12 cellular contexts compared by ENCODE assay signal in the genomic region with DNA sequence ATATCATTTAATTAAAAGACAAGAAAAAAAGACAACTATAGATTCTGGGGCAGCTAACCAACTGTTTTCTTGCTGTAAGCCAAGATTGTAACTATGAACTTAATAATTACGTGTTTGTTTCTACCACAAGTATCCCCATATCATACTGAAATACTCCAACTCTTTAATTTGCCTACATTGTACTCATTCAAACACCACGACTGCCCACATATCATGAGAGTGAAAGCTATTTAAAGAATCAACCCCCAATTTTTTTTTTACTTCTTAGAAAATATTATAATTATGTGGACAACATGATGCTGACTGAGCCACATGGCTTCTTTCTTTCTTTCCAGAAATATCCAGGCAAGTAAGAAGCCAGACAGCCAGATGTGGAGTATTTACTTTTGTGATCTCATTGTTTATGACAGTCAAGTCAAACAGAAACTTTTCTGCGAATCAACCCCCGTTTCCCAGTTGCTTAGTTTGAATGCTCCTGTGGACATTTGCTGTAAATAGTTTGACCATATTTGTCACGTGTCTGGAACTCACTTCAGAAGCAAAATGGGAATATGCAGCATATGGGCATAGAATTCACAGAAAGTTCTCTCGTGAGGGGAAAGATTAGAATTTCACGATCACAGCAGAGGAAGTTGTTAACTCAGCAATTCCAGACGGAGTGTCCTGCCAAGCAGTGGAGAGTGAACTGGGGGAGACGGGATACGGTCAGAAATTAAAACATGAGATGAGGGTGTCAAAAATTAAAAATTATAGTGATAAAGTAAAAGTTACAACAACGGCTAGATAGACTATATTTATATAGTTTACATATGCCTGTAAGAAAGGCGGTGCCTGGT.
A peak's percentile ranks its signal among the peaks of the same experiment; 100 is the strongest.
DNase-seq lines count a peak whose midpoint lies in the region; ATAC-seq and TF ChIP-seq lines count a peak whose summit lies in the region.
"Had no signal": no experiment of that assay in that cellular context is flagged by ENCODE, and none has a peak within 500 bp of the region (broad histone marks: within the 10 kb centered on the region; RNA-seq: fewer than 3 reads in every experiment).

No MANE protein-coding gene starts in this region.

- no peaks in the 10 kb centered on the region for H3K36me3 ChIP-seq in HEK293 (ENCODE audit: control insufficient read depth in 2 of 2, insufficient read depth in 1 of 2, low read length in 2 of 2)
- no peaks in the 10 kb centered on the region for H3K36me3 ChIP-seq in right lobe of liver
- no peaks in the 10 kb centered on the region for H3K36me3 ChIP-seq in transverse colon

- CTCF ChIA-PET in HEK293 (lab: Yijun Ruan, JAX) = no interaction called here

- intact Hi-C loops in right lobe of liver (cut with DNase I) (no loop called here), transverse colon (cut with DNase I; ENCODE audit: low total_unique reads) (no loop called here)

- H3K4me3 ChIP-seq in HEK293 (ENCODE audit: low read depth, low read length) = no peak overlapping the region
- peak overlapping the region; percentile 16 to 39 (median 25) for H3K4me3 ChIP-seq in right lobe of liver
- H3K4me3 ChIP-seq in transverse colon = peak overlapping the region in 2 of 4 donors; percentile 3 to 25

- TF ChIP-seq CTCF in HEK293 (tag by site-specific recombination; IDR thresholded peaks at IDR 0.05) (no peak), right lobe of liver (IDR thresholded peaks at IDR 0.05) (no peak), transverse colon (IDR thresholded peaks at IDR 0.05) (no peak)

- H3K36me3 Mint-ChIP-seq in activated naive CD4-positive, alpha-beta T cell treated with anti-CD3 and anti-CD28 coated beads, Interleukin-2, amount 50 U/mL, for 72 hours = no peaks in the 10 kb centered on the region
- H3K36me3 Mint-ChIP-seq: activated CD8-positive, alpha-beta memory T cell treated with anti-CD3 and anti-CD28 coated beads, Interleukin-2, amount 10 ng/mL, durations not matched to agents 7 days and 5 days had no signal

- no peaks in the 10 kb centered on the region for H3K9me3 Mint-ChIP-seq in activated naive CD4-positive, alpha-beta T cell treated with anti-CD3 and anti-CD28 coated beads, Interleukin-2, amount 50 U/mL, for 72 hours

- ATAC-seq in right lobe of liver = peak; percentile 77 to 95 (median 80)
- ATAC-seq in activated naive CD4-positive, alpha-beta T cell treated with anti-CD3 and anti-CD28 coated beads, Interleukin-2, amount 50 U/mL, for 72 hours = no peak
- ATAC-seq: activated CD8-positive, alpha-beta memory T cell treated with anti-CD3 and anti-CD28 coated beads, Interleukin-2, amount 10 ng/mL, durations not matched to agents 7 days and 5 days had no signal

- DNase-seq in brain pericyte (ENCODE audit: low read depth, low spot score) = peak; percentile 27
- DNase-seq in right lobe of liver = no peak
- no peak for DNase-seq in transverse colon
- DNase-seq in activated naive CD4-positive, alpha-beta T cell treated with anti-CD3 and anti-CD28 coated beads, Interleukin-2, amount 50 U/mL, for 72 hours (ENCODE audit: low spot score in 2 of 2) = no peak
- no peak for DNase-seq in NCI-H1105 treated with DMSO at 0.1 percent for 48 hours (lab: John Stamatoyannopoulos, UW)
- no peak for DNase-seq in NCI-H1694 treated with DMSO at 0.1 percent for 48 hours (lab: John Stamatoyannopoulos, UW)
- DNase-seq: activated CD8-positive, alpha-beta memory T cell treated with anti-CD3 and anti-CD28 coated beads, Interleukin-2, amount 10 ng/mL, durations not matched to agents 7 days and 5 days; central memory CD4-positive, alpha-beta T cell; KBM-7; NCI-H526; T-helper 2 cell had no signal

- H3K27ac ChIP-seq in HEK293 (ENCODE audit: extremely low read depth, low read depth, low read length) (no peak overlapping the region), right lobe of liver (peak overlapping the region; percentile 3 to 63 (median 51)), transverse colon (peak overlapping the region; percentile 50 to 65 (median 58))

- in situ Hi-C loops in transverse colon (cut with MboI; ENCODE audit: low pct_ligation_motif_present in 1 of 4, low pct_unique_long_range_greater_than_20kb in 1 of 4, low sequenced_read_pairs in 3 of 4) = no loop called here

- no peak for TF ChIP-seq EP300 in transverse colon (IDR thresholded peaks at IDR 0.05; ENCODE audit: low read depth)

- WGBS in right lobe of liver (ENCODE audit: insufficient coverage, low coverage, low lambda C conversion rate, missing lambda C conversion rate) = 23% methylated on average over 12 of the region's 12 CpGs
- 17 to 22% methylated on average over 12 of the region's 12 CpGs for WGBS in transverse colon (ENCODE audit: low coverage in 1 of 2), 2 donors

- no peaks in the 10 kb centered on the region for H3K9me3 ChIP-seq in HEK293 (ENCODE audit: control insufficient read depth, insufficient read depth, low read depth, low read length)
- no peaks in the 10 kb centered on the region for H3K9me3 ChIP-seq in right lobe of liver
- no peaks in the 10 kb centered on the region for H3K9me3 ChIP-seq in transverse colon

- H3K27me3 ChIP-seq in right lobe of liver = no peaks in the 10 kb centered on the region
- no peaks in the 10 kb centered on the region for H3K27me3 ChIP-seq in transverse colon

- no peak overlapping the region for H3K27ac Mint-ChIP-seq in activated naive CD4-positive, alpha-beta T cell treated with anti-CD3 and anti-CD28 coated beads, Interleukin-2, amount 50 U/mL, for 72 hours
- H3K27ac Mint-ChIP-seq: activated CD8-positive, alpha-beta memory T cell treated with anti-CD3 and anti-CD28 coated beads, Interleukin-2, amount 10 ng/mL, durations not matched to agents 7 days and 5 days had no signal

- no peaks in the 10 kb centered on the region; the same call in 1 of the 2 replicates for H3K4me1 ChIP-seq in HEK293 (ENCODE audit: control insufficient read depth, insufficient read depth, low read length)
- H3K4me1 ChIP-seq in right lobe of liver = peaks cover 0 to 5% (median 0%) of the 10 kb centered on the region in 4 donors
- H3K4me1 ChIP-seq in transverse colon = no peaks in the 10 kb centered on the region

- POLR2A ChIA-PET in HEK293 (lab: Yijun Ruan, JAX) = interaction anchor here (0.6 kb wide), 1 partner anchor 1454 kb away, joined by 3 read pairs; no protein-coding TSS in a partner anchor

- TF ChIP-seq POLR2A in right lobe of liver (IDR thresholded peaks at IDR 0.05) = no peak
- no peak for TF ChIP-seq POLR2A in transverse colon (IDR thresholded peaks at IDR 0.05)

TF ChIP-seq in HEK293, 187 proteins besides CTCF, POLR2A, EP300 and RAD21:
- TF ChIP-seq, protein P1, sequence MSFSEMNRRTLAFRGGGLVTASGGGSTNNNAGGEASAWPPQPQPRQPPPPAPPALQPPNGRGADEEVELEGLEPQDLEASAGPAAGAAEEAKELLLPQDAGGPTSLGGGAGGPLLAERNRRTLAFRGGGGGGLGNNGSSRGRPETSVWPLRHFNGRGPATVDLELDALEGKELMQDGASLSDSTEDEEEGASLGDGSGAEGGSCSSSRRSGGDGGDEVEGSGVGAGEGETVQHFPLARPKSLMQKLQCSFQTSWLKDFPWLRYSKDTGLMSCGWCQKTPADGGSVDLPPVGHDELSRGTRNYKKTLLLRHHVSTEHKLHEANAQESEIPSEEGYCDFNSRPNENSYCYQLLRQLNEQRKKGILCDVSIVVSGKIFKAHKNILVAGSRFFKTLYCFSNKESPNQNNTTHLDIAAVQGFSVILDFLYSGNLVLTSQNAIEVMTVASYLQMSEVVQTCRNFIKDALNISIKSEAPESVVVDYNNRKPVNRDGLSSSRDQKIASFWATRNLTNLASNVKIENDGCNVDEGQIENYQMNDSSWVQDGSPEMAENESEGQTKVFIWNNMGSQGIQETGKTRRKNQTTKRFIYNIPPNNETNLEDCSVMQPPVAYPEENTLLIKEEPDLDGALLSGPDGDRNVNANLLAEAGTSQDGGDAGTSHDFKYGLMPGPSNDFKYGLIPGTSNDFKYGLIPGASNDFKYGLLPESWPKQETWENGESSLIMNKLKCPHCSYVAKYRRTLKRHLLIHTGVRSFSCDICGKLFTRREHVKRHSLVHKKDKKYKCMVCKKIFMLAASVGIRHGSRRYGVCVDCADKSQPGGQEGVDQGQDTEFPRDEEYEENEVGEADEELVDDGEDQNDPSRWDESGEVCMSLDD (tag by site-specific recombination; IDR thresholded peaks at IDR 0.05) = no peak
- TF ChIP-seq YY2 (tag by site-specific recombination; IDR thresholded peaks at IDR 0.05) (no peak), WT1 (tag by site-specific recombination; IDR thresholded peaks at IDR 0.05) (no peak), ZNF335 (tag by site-specific recombination; conservative IDR thresholded peaks at IDR 0.05) (0 out of 2 replicates have a peak, but pooled peaks have one; percentile 26), SETDB1 (IDR thresholded peaks at IDR 0.05; ENCODE audit: insufficient read length, low read length) (no peak)

Comparison
In these comparisons a context has a peak if more than half of its experiments do, and no peak if none do; other contexts are left out.
1. ATAC-seq: peak in right lobe of liver (4 of 4); none in activated naive CD4-positive, alpha-beta T cell treated with anti-CD3 and anti-CD28 coated beads, Interleukin-2, amount 50 U/mL, for 72 hours (0 of 2).